ENCODE assay signal across 9 cellular contexts in the genomic region with DNA sequence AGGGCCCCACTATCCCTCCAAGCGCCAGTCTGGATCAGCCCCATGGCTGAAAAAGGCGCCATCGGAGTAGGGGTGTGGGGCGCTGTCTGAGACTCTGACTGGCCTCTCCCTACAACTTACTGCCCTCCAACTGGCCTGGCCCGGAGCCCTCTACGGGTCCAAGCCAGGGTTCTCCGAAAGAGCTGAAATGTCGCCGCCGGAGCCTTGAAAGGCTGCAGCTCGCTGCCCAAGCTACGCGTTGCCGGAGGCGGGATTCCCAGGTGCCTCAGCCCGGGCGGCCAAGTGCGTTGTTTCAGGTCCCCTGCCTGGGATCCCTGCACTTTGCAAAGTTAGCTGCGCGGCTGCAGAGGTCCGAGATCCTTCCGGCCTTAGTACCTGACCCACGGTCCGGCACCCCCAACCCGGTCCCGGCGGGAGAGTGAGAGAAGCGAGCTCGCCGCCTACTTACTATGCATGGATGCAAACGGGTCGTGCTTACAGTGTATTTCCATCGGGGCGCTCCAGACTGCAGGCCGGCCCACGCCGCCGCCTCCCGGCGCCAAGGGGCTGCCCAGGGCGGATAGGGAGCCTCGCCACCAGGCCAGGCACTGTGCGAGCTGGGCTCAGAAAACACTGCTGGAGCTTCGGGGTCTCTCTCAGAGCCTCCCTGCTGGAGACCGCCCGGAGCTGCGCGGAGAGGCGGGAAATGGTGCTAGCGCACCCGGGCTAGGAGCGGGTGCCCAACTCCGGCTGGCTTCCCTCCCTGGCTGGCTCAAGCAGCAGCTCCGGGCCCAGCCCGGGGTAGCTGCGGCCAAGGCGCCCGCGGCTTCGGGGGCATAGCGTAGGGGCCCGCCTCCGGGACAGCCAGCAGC. TPM values are rescaled to one million over a fixed set of nuclear protein-coding genes. Genes with fewer than 3 reads are reported as not detected.
DNase-seq lines count a peak whose midpoint lies in the region; ATAC-seq, FAIRE-seq and TF ChIP-seq lines count a peak whose summit lies in the region.
"Had no signal": no experiment of that assay in that cellular context is flagged by ENCODE, and none has a peak within 500 bp of the region (broad histone marks: within the 10 kb centered on the region; RNA-seq: fewer than 3 reads in every experiment).

No MANE protein-coding gene starts in this region.

- SMC1A ChIA-PET in GM12878 (lab: Charles Lee; ENCODE audit: uncharacterized antibody, unreplicated experiment): interaction anchor here (0.7 to 13.2 kb wide), 13 partner anchors 8 to 303 kb away, joined by 3 to 227 read pairs (median 4); a partner anchor contains a TSS

- POLR2A ChIA-PET in GM12878 (lab: Charles Lee): interaction anchor here (0.5 to 19.3 kb wide), 16 partner anchors 10 to 341 kb away, joined by 3 to 354 read pairs (median 3); no protein-coding TSS in a partner anchor

- H3K9ac ChIP-seq in HUES64 (ENCODE audit: low read depth, low read length) (no peak overlapping the region), GM12878 (ENCODE audit: control insufficient read depth, insufficient read depth, low read length) (peak overlapping the region; percentile 82)

- intact Hi-C loops in GM12878 (cut with micrococcal nuclease; ENCODE audit: unreplicated experiment): loop anchor here (2.0 to 10.0 kb wide), 3 partner anchors 32 to 548 kb away; a partner anchor contains a TSS

- H3K9me3 ChIP-seq in HUES64 (ENCODE audit: insufficient read depth, low read depth, low read length) (no peaks in the 10 kb centered on the region), GM12878 (replicated peaks; ENCODE audit: control insufficient read depth, insufficient read depth, low read length) (no peaks in the 10 kb centered on the region), osteoblast (ENCODE audit: low read depth, low read length) (no peaks in the 10 kb centered on the region)

- no peak for TF ChIP-seq RAD21 in GM12878 (IDR thresholded peaks at IDR 0.05; ENCODE audit: insufficient read depth, low read depth, low read length)

- no peak overlapping the region for H2AFZ ChIP-seq in GM12878 (ENCODE audit: control insufficient read depth, low read depth, low read length)
- no peak overlapping the region for H2AFZ ChIP-seq in osteoblast (ENCODE audit: low read length)

- H3K4me3 ChIP-seq in HUES64 (ENCODE audit: low read length): peak overlapping the region; percentile 49
- peak overlapping the region; percentile 94 for H3K4me3 ChIP-seq in GM12878
- no peak overlapping the region for H3K4me3 ChIP-seq in osteoblast (ENCODE audit: insufficient read depth, low read length)

- FAIRE-seq in GM12878 (lab: Jason Lieb, UNC): no peak
- FAIRE-seq: islet of Langerhans had no signal

- peaks cover 100% of the 10 kb centered on the region for H3K79me2 ChIP-seq in GM12878 (ENCODE audit: control insufficient read depth, insufficient read depth, low read length)
- no peaks in the 10 kb centered on the region for H3K79me2 ChIP-seq in osteoblast (ENCODE audit: insufficient read depth, low read length)

- ATAC-seq in GM12878 (peak; percentile 2), omental fat pad (ENCODE audit: low FRiP score) (no peak), HG03045 (IDR thresholded peaks at IDR 0.05; ENCODE audit: unreplicated experiment) (no peak)

- in situ Hi-C loops in GM12878 (cut with MboI): loop anchor here (5.0 kb wide), 3 partner anchors 149 to 276 kb away; no protein-coding TSS in a partner anchor

- H3K4me2 ChIP-seq in GM12878 (ENCODE audit: control insufficient read depth, insufficient read depth) (peak overlapping the region; percentile 80), osteoblast (ENCODE audit: insufficient read depth, low read length) (peak overlapping the region; percentile 72)

- DNase-seq in ELR (ENCODE audit: low read depth) (peak; percentile 24), GM12878 (ENCODE audit: low read depth, low spot score) (no peak), osteoblast (ENCODE audit: insufficient read length, low spot score, missing footprints) (peak; percentile 79), COLO829 (ENCODE audit: low spot score) (no peak), omental fat pad (ENCODE audit: low spot score) (no peak)
- DNase-seq: activated CD4-positive, alpha-beta T cell treated with anti-CD3 and anti-CD28 coated beads for 4 hours had no signal

- H4K20me1 ChIP-seq in GM12878 (ENCODE audit: control insufficient read depth, insufficient read depth) (peaks cover 2% of the 10 kb centered on the region), osteoblast (ENCODE audit: insufficient read depth, low read length) (peaks cover 5% of the 10 kb centered on the region)

- TF ChIP-seq POLR2A in GM12878 (IDR thresholded peaks at IDR 0.05; ENCODE audit: low read depth, low read length): no peak

- RAD21 ChIA-PET in GM12878 (lab: Charles Lee; ENCODE audit: unreplicated experiment): interaction anchor here (0.8 to 15.2 kb wide), 14 partner anchors 8 to 385 kb away, joined by 3 to 175 read pairs (median 4); a partner anchor contains a TSS

- TF ChIP-seq CTCF in GM12878 (IDR thresholded peaks at IDR 0.05 in 2 of 3, conservative IDR thresholded peaks at IDR 0.05 in 1 of 3; ENCODE audit: control insufficient read depth in 2 of 3, extremely low read depth in 1 of 3, insufficient read depth in 1 of 3, low read depth in 3 of 3, low read length in 3 of 3) (peak in 1 of 3 experiments; percentile 5; a peak in 1 of 6 replicates), osteoblast (IDR thresholded peaks at IDR 0.05; ENCODE audit: extremely low read depth, low read depth, low read length) (no peak), omental fat pad (IDR thresholded peaks at IDR 0.05) (no peak)

- CTCF ChIA-PET in GM12878 (lab: Yijun Ruan, JAX): interaction anchor here (0.8 to 11.2 kb wide), 9 partner anchors 10 to 384 kb away, joined by 3 to 140 read pairs (median 3); no protein-coding TSS in a partner anchor

- TF ChIP-seq EP300 in GM12878 (IDR thresholded peaks at IDR 0.05; ENCODE audit: borderline replicate concordance in 1 of 2, control insufficient read depth in 1 of 2, low read depth in 2 of 2, low read length in 2 of 2): no peak

- H3K27me3 ChIP-seq in HUES64 (ENCODE audit: insufficient read depth, low read length) (peaks cover 98% of the 10 kb centered on the region), GM12878 (replicated peaks in 1 of 2; ENCODE audit: control insufficient read depth in 2 of 2, insufficient read depth in 2 of 2, low read length in 1 of 2) (no peaks in the 10 kb centered on the region), osteoblast (ENCODE audit: insufficient read depth, low read length) (peaks cover 99% of the 10 kb centered on the region)

- H3K27ac ChIP-seq in HUES64 (ENCODE audit: low read depth, low read length): no peak overlapping the region
- H3K27ac ChIP-seq in GM12878 (ENCODE audit: control insufficient read depth, insufficient read depth): peak overlapping the region; percentile 88
- no peak overlapping the region for H3K27ac ChIP-seq in osteoblast (ENCODE audit: low read depth, low read length)

- H3K4me1 ChIP-seq in HUES64 (ENCODE audit: insufficient read depth, low read length) (peaks cover 23% of the 10 kb centered on the region; the same call in 1 of the 2 replicates), GM12878 (ENCODE audit: control insufficient read depth, insufficient read depth, low read length) (peaks cover 20% of the 10 kb centered on the region), osteoblast (ENCODE audit: insufficient read depth, low read length) (no peaks in the 10 kb centered on the region)

- BruUV-seq in GM12878 (replicated peaks; lab: Mats Ljungman, UMichigan): no TSS peak

- H3K36me3 ChIP-seq in HUES64 (ENCODE audit: insufficient read depth, low read length) (no peaks in the 10 kb centered on the region), GM12878 (ENCODE audit: control insufficient read depth in 2 of 2, insufficient read depth in 2 of 2, low read length in 1 of 2) (peaks cover 1 to 5% of the 10 kb centered on the region in 2 experiments), osteoblast (ENCODE audit: insufficient read depth, low read length) (no peaks in the 10 kb centered on the region)

- under 1% methylated on average over 63 of the region's 63 CpGs for WGBS in HUES64
- under 1% methylated on average over 63 of the region's 63 CpGs for WGBS in GM12878 (ENCODE audit: insufficient coverage, insufficient replicate concordance, low lambda C conversion rate, missing lambda C conversion rate)

TF ChIP-seq in GM12878, 131 proteins besides CTCF, POLR2A, EP300 and RAD21 (continues in another document):
- no peak for TF ChIP-seq MEF2A (IDR thresholded peaks at IDR 0.05; ENCODE audit: insufficient read depth, low read depth, low read length)

RNA-seq across cellular contexts. Expression of a gene that starts 7.8 kb away (rescaled TPM):
- polyA plus RNA-seq in HUES64 (2013, experiment 1 of 2): 1.6 TPM
- 3.3 TPM for polyA plus RNA-seq in HUES64 (2013, experiment 2 of 2)
- 196 and 209 TPM in 2 replicates for total RNA-seq in GM12878 (2013; cell fraction: nucleolus; rRNA removed)
- total RNA-seq in GM12878 (2014; rRNA removed) (45.7 and 45.9 TPM in 2 replicates), GM12878 (2014; rRNA removed; fragmentation: Illumina TruSeq; extraction: Trizol) (27.3 and 28.1 TPM in 2 replicates), GM12878 (2021) (118 and 123 TPM in 2 replicates), osteoblast (under 0.01 TPM in 1 of 2 replicates, not detected in the other), omental fat pad (1 to 10 TPM in 1 of 4 donors, under 1 TPM in 2, not detected in 1; 0.09 to 1.2 (median 0.24) TPM)
- 24.5 TPM for polyA plus RNA-seq in GM12878 (2011; ENCODE audit: low read depth)
- polyA plus RNA-seq in GM12878 (2011; rRNA removed) (12.7 and 23.6 TPM in 2 replicates), GM12878 (2014; fragmentation: Illumina TruSeq; extraction: Trizol) (29.9 and 48.1 TPM in 2 replicates), GM12878 (2014; fragmentation: Nextera tagmentation; extraction: Ambion mirVana) (1 to 10 TPM; 2.2 to 2.4 TPM), GM12878 (2014; rRNA removed) (36.8 and 44.5 TPM in 2 replicates), GM12878 (2016; fragmentation: Nextera tagmentation; extraction: Ambion mirVana) (10 to 100 TPM; 31.2 to 32.6 TPM)
- 26.7 and 29.9 TPM in 2 replicates for polyA plus RNA-seq in GM12878 (2011; cell fraction: cytosol; rRNA removed)
- 57.1 and 80.5 TPM in 2 replicates for polyA plus RNA-seq in GM12878 (2011; cell fraction: nucleus; rRNA removed)
- 41.7 and 47.1 TPM in 2 replicates for polyA plus RNA-seq in GM12878 (2012)
- polyA minus RNA-seq in GM12878 (2011; rRNA and poly(A)+ RNA removed): 57.6 and 59.1 TPM in 2 replicates
- polyA minus RNA-seq in GM12878 (2011; cell fraction: cytosol; rRNA and poly(A)+ RNA removed): 23.0 and 30.2 TPM in 2 replicates
- polyA minus RNA-seq in GM12878 (2011; cell fraction: nucleus; rRNA and poly(A)+ RNA removed): 66.4 and 122 TPM in 2 replicates

Comparison
In these comparisons a context has a peak if more than half of its experiments do, and no peak if none do; other contexts are left out.
1. DNase-seq: peak in ELR (single experiment) and osteoblast (single experiment); none in GM12878 (single experiment), COLO829 (single experiment) and omental fat pad (single experiment).
2. RNA of a gene that starts 7.8 kb away (total RNA-seq): 27.3 to 209 TPM in GM12878; 0.09 to 1.2 TPM in omental fat pad and under 0.01 TPM in osteoblast; every median in the first group is over 10 times any median in the second.